ENCODE assay signal across 8 cellular contexts in the genomic region with DNA sequence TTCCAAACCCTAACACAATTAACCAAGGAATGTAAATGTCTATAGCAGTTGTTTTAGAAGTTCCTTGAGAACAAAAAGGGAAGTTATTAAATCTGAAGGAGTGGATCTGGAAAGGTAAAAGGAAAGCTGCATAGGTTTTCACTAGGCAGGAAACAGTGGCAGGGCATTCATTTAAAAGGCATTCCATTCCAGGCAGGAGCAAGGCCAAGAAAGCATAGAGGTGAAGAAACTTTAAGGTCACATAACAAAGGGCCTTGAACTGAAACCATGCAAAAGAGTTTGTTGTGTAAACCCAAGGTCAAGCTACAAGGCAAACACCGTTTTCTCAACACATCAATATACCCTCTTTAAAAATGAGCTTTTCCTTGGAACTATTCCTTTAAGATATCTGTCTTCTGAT. TPM values are rescaled to one million over a fixed set of nuclear protein-coding genes. Genes with fewer than 3 reads are reported as not detected.
A peak's percentile ranks its signal among the peaks of the same experiment; 100 is the strongest.
DNase-seq lines count a peak whose midpoint lies in the region; ATAC-seq and TF ChIP-seq lines count a peak whose summit lies in the region.

No MANE protein-coding gene starts in this region.

- H3K9me3 Mint-ChIP-seq in mesothelial cell of epicardium, result peaks cover 7% of the 10 kb centered on the region

- no peaks in the 10 kb centered on the region for H3K36me3 ChIP-seq in Loucy (ENCODE audit: insufficient read depth, low read length)

- H4K20me1 ChIP-seq in Loucy (ENCODE audit: insufficient read depth, low read length, poor library complexity, severe bottlenecking), result no peaks in the 10 kb centered on the region

- peaks cover 34% of the 10 kb centered on the region for H3K4me1 ChIP-seq in Loucy (ENCODE audit: insufficient read depth, low read length, poor library complexity, severe bottlenecking)

- no peaks in the 10 kb centered on the region for H3K9me2 ChIP-seq in Loucy (replicated peaks; ENCODE audit: low read depth, low read length)

- H3K27ac Mint-ChIP-seq in mesothelial cell of epicardium, result peak overlapping the region; percentile 97

- H3K27ac ChIP-seq in cingulate gyrus (ENCODE audit: low read depth, low read length), result peak overlapping the region; percentile 88

- peaks cover 33% of the 10 kb centered on the region for H3K4me1 Mint-ChIP-seq in mesothelial cell of epicardium

- DNase-seq in AG10803 (ENCODE audit: low read depth), result peak; percentile 30
- no peak for DNase-seq in mesothelial cell of epicardium (ENCODE audit: low spot score in 2 of 2, unreplicated experiment in 2 of 2)
- DNase-seq in NAMALWA (ENCODE audit: low spot score), result no peak

- peaks cover 12% of the 10 kb centered on the region for H3K36me3 Mint-ChIP-seq in mesothelial cell of epicardium

- H3K27me3 ChIP-seq in Loucy (ENCODE audit: insufficient read depth, low read length, poor library complexity, severe bottlenecking), result no peaks in the 10 kb centered on the region

- peaks cover 50% of the 10 kb centered on the region for H3K79me2 ChIP-seq in Loucy (ENCODE audit: insufficient read depth, low read length)

- TF ChIP-seq CTCF in AG10803 (conservative IDR thresholded peaks at IDR 0.05; ENCODE audit: low read length) (no peak), Loucy (conservative IDR thresholded peaks at IDR 0.05; ENCODE audit: low read length) (no peak), mesothelial cell of epicardium (IDR thresholded peaks at IDR 0.05; ENCODE audit: unreplicated experiment) (no peak)

- peaks cover 8% of the 10 kb centered on the region; the same call in 1 of the 2 replicates for H3K9me3 ChIP-seq in Loucy (ENCODE audit: insufficient read depth, low read depth, low read length)

- ATAC-seq in HG03039 (IDR thresholded peaks at IDR 0.05; ENCODE audit: unreplicated experiment) (no peak), GM18870 (IDR thresholded peaks at IDR 0.05; ENCODE audit: unreplicated experiment) (no peak), GM21825 (IDR thresholded peaks at IDR 0.05; ENCODE audit: unreplicated experiment) (no peak)

- H3F3A ChIP-seq in Loucy (ENCODE audit: low read depth), result no peaks in the 10 kb centered on the region

- peak overlapping the region; percentile 91 for H3K4me3 ChIP-seq in AG10803 (ENCODE audit: low read length)
- H3K4me3 ChIP-seq in Loucy (ENCODE audit: low read length, poor library complexity, severe bottlenecking), result peak overlapping the region; percentile 82

- H3K4me3 Mint-ChIP-seq in mesothelial cell of epicardium, result peak overlapping the region; percentile 87

- H3K9ac ChIP-seq in Loucy (ENCODE audit: low read depth, low read length, poor library complexity, severe bottlenecking), result peak overlapping the region; percentile 90

- no peaks in the 10 kb centered on the region for H3K27me3 Mint-ChIP-seq in mesothelial cell of epicardium (ENCODE audit: low read depth)

- peak overlapping the region; percentile 95 for H2AFZ ChIP-seq in Loucy (ENCODE audit: low read length)

- peak overlapping the region; percentile 87 for H3K4me2 ChIP-seq in Loucy (ENCODE audit: low read depth, low read length, poor library complexity, severe bottlenecking)

RNA-seq across cellular contexts. Expression of a gene that starts 0.8 kb away (rescaled TPM):
- total RNA-seq in mesothelial cell of epicardium, result 13.4 to 16.8 TPM (median 16.5 TPM) in 3 replicates
